ENCODE assay signal across 14 cellular contexts in the genomic region with DNA sequence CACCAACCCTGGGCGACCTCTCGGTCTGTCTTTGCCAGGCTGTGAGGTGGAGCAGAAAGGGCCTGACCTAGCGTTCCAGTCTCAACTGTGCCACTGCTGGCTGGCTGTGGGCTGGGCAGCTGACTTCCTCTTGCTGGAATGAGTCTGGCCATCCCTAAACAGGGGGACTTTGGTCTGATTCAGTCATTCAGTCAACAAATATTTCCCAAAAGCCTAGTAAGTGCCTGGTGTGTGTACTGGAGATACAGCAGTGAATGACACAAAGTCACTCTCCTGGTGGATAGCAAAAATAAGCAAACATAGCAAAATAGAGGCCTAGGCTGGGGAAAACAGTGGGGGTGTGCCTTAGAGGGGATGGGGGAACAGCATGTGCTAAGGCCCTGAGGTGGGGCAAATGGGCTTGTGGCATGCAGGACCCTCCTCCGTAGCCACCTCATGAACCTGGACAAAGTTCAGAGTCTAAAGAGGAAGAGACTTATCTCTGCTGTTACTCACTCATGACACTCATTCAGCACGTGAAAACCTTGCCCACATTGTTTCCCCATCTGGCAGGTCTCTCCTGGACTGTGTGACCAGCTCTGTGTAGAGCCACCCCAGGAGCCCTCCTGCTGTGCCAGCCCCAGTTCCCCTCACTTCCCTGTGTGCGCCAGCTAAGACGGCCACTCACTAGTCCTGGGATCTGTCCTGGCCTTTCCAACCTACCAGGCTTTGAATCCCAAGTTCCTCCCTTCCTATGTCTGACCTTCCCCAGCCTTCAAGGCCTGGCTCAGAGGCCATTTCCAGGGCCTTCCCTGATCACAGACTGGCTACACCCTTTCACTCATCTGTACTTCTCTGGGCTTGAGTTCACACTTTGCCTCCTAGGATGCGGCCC. TPM values are rescaled to one million over a fixed set of nuclear protein-coding genes. Genes with fewer than 3 reads are reported as not detected.
A peak's percentile ranks its signal among the peaks of the same experiment; 100 is the strongest.
DNase-seq lines count a peak whose midpoint lies in the region; ATAC-seq and TF ChIP-seq lines count a peak whose summit lies in the region.
"Had no signal": no experiment of that assay in that cellular context is flagged by ENCODE, and none has a peak within 500 bp of the region (broad histone marks: within the 10 kb centered on the region; RNA-seq: fewer than 3 reads in every experiment).

No MANE protein-coding gene starts in this region.

- H3K4me1 Mint-ChIP-seq in Caco-2 (ENCODE audit: low read depth, unreplicated experiment) (peaks cover 33% of the 10 kb centered on the region), neural crest cell (peaks cover 20% of the 10 kb centered on the region)
- peaks cover 47% of the 10 kb centered on the region for H3K4me1 Mint-ChIP-seq in dendritic cell treated with granulocyte-macrophage colony-stimulating factor and Interleukin-4, amounts not matched to agents 40 ng/mL and 50 ng/mL, for 4 days (ENCODE audit: low read depth)

- H3K36me3 ChIP-seq in Caco-2 (ENCODE audit: control insufficient read depth, insufficient read depth, low read length) (peaks cover 12% of the 10 kb centered on the region), ovary (no peaks in the 10 kb centered on the region)

- H3K4me1 ChIP-seq in Caco-2 (peaks cover 43% of the 10 kb centered on the region), ovary (ENCODE audit: insufficient read depth) (peaks cover 6% of the 10 kb centered on the region)

- WGBS in ovary, 3 donors: 82 to 86% (median 84%) methylated on average over 8 of the region's 8 CpGs

- ATAC-seq in HG02852 (IDR thresholded peaks at IDR 0.05; ENCODE audit: unreplicated experiment): no peak

- POLR2A ChIA-PET in Caco-2 (lab: Charles Lee): no interaction called here

- H3K36me3 Mint-ChIP-seq in Caco-2 (ENCODE audit: insufficient read depth, unreplicated experiment): peaks cover 44% of the 10 kb centered on the region
- H3K36me3 Mint-ChIP-seq in dendritic cell treated with granulocyte-macrophage colony-stimulating factor and Interleukin-4, amounts not matched to agents 40 ng/mL and 50 ng/mL, for 4 days (ENCODE audit: low read depth): peaks cover 75% of the 10 kb centered on the region
- H3K36me3 Mint-ChIP-seq in neural crest cell (ENCODE audit: low read depth): peaks cover 6% of the 10 kb centered on the region

- H3K9me3 Mint-ChIP-seq in Caco-2 (ENCODE audit: unreplicated experiment) (no peaks in the 10 kb centered on the region), neural crest cell (no peaks in the 10 kb centered on the region)
- H3K9me3 Mint-ChIP-seq in dendritic cell treated with granulocyte-macrophage colony-stimulating factor and Interleukin-4, amounts not matched to agents 40 ng/mL and 50 ng/mL, for 4 days: no peaks in the 10 kb centered on the region

- H3K4me3 Mint-ChIP-seq in Caco-2 (ENCODE audit: unreplicated experiment) (peak overlapping the region; percentile 34), neural crest cell (peak overlapping the region; percentile 52)
- no peak overlapping the region for H3K4me3 Mint-ChIP-seq in dendritic cell treated with granulocyte-macrophage colony-stimulating factor and Interleukin-4, amounts not matched to agents 40 ng/mL and 50 ng/mL, for 4 days

- no peak for TF ChIP-seq EP300 in ovary (IDR thresholded peaks at IDR 0.05)

- H3K27me3 ChIP-seq in Caco-2 (replicated peaks; ENCODE audit: control insufficient read depth, insufficient read depth, low read length) (no peaks in the 10 kb centered on the region), ovary (no peaks in the 10 kb centered on the region)

- H3K9me3 ChIP-seq in Caco-2: no peaks in the 10 kb centered on the region
- H3K9me3 ChIP-seq in ovary: no peaks in the 10 kb centered on the region

- no peak overlapping the region for H3K27ac ChIP-seq in ovary

- TF ChIP-seq CTCF in Caco-2 (IDR thresholded peaks at IDR 0.05; ENCODE audit: insufficient read depth in 1 of 2, low read depth in 1 of 2, low read length in 1 of 2, severe bottlenecking in 1 of 2, unreplicated experiment in 1 of 2) (no peak), neural crest cell (conservative IDR thresholded peaks at IDR 0.05) (no peak), ovary (IDR thresholded peaks at IDR 0.05) (no peak)

- intact Hi-C loops in Caco-2 (cut with micrococcal nuclease; ENCODE audit: unreplicated experiment): loop anchor here (1.0 kb wide), 1 partner anchor 18 kb away; no protein-coding TSS in a partner anchor
- intact Hi-C loops in dendritic cell treated with granulocyte-macrophage colony-stimulating factor and Interleukin-4, amounts not matched to agents 40 ng/mL and 50 ng/mL, for 4 days (cut with micrococcal nuclease): no loop called here
- intact Hi-C loops in ovary (cut with DNase I): no loop called here

- CTCF ChIA-PET in Caco-2 (lab: Charles Lee): no interaction called here

- no TSS peak for BruUV-seq in Caco-2 (replicated peaks; lab: Mats Ljungman, UMichigan)

- H3K27me3 Mint-ChIP-seq in Caco-2 (ENCODE audit: insufficient read depth, unreplicated experiment) (no peaks in the 10 kb centered on the region), neural crest cell (ENCODE audit: low read depth) (no peaks in the 10 kb centered on the region)
- H3K27me3 Mint-ChIP-seq in dendritic cell treated with granulocyte-macrophage colony-stimulating factor and Interleukin-4, amounts not matched to agents 40 ng/mL and 50 ng/mL, for 4 days: no peaks in the 10 kb centered on the region

- H3K4me3 ChIP-seq in Caco-2 (ENCODE audit: low read depth, low read length) (no peak overlapping the region), ovary (no peak overlapping the region)

- DNase-seq in Caco-2 (peak; percentile 71 to 72), LoVo (ENCODE audit: low spot score) (peak; percentile 38), neural crest cell (ENCODE audit: low read depth, low spot score) (no peak), ovary (no peak), D341Med (ENCODE audit: low spot score) (no peak), HCEC 1CT (no peak)
- DNase-seq: dermis blood vessel endothelial cell, DMS79, NCI-H1048, NCI-H748 treated with DMSO at 0.1 percent for 48 hours, nucleus accumbens, T-helper 1 cell had no signal

- TF ChIP-seq POLR2A in ovary (IDR thresholded peaks at IDR 0.05): no peak

- peak overlapping the region; percentile 69 for H3K27ac Mint-ChIP-seq in Caco-2 (ENCODE audit: unreplicated experiment)
- peak overlapping the region; percentile 78 for H3K27ac Mint-ChIP-seq in dendritic cell treated with granulocyte-macrophage colony-stimulating factor and Interleukin-4, amounts not matched to agents 40 ng/mL and 50 ng/mL, for 4 days
- peak overlapping the region; percentile 79 for H3K27ac Mint-ChIP-seq in neural crest cell (ENCODE audit: unreplicated experiment)

RNA-seq across cellular contexts. Expression of a gene that starts 4.7 kb away (rescaled TPM):
- total RNA-seq in Caco-2 (2022) (120 and 127 TPM in 2 replicates), neural crest cell (94.9 and 103 TPM in 2 replicates), ovary (10 to 100 TPM; 30.3 to 85.4 (median 59.4) TPM)
- 10 to 100 TPM; 53.5 to 55.4 TPM for polyA plus RNA-seq in ovary

RNA-seq across cellular contexts. Expression of a gene that starts 5.5 kb away (rescaled TPM):
- total RNA-seq in Caco-2 (2022): 202 and 217 TPM in 2 replicates
- total RNA-seq in neural crest cell: 151 and 159 TPM in 2 replicates
- total RNA-seq in ovary: 100 to 1,000 TPM in 2 of 7 donors, 10 to 100 TPM in 5; 62.9 to 150 (median 78.5) TPM
- 100 to 1,000 TPM in 1 of 2 donors, 10 to 100 TPM in 1; 98.2 to 154 TPM for polyA plus RNA-seq in ovary

RNA-seq across cellular contexts. Expression of a gene that starts 42.6 kb away (rescaled TPM):
- total RNA-seq in Caco-2 (2022) (18.6 and 20.4 TPM in 2 replicates), neural crest cell (15.4 and 16.7 TPM in 2 replicates), ovary (10 to 100 TPM; 18.1 to 26.5 (median 22.1) TPM)
- polyA plus RNA-seq in ovary: 10 to 100 TPM in 1 of 2 donors, 1 to 10 TPM in 1; 2.5 to 25.2 TPM

RNA-seq across cellular contexts. Expression of a gene that starts 52.7 kb away (rescaled TPM):
- 9.4 and 12.4 TPM in 2 replicates for total RNA-seq in Caco-2 (2022)
- total RNA-seq in neural crest cell: 1.4 and 3.3 TPM in 2 replicates
- 1 to 10 TPM; 1.6 to 6.2 (median 3.6) TPM for total RNA-seq in ovary
- polyA plus RNA-seq in ovary: 1 to 10 TPM; 1.7 to 3.5 TPM

RNA-seq across cellular contexts. Expression of a gene that starts 55.1 kb away (rescaled TPM):
- 5.6 and 6.7 TPM in 2 replicates for total RNA-seq in Caco-2 (2022)
- total RNA-seq in neural crest cell: 0.20 TPM in 1 of 2 replicates, not detected in the other
- 1 to 10 TPM in 1 of 7 donors, under 1 TPM in 4, not detected in 2; 0.25 to 1.2 (median 0.33) TPM for total RNA-seq in ovary
- under 1 TPM; 0.15 to 0.69 TPM for polyA plus RNA-seq in ovary

Comparison
In these comparisons a context has a peak if more than half of its experiments do, and no peak if none do; other contexts are left out.
1. DNase-seq: peak in Caco-2 (2 of 2) and LoVo (single experiment); none in neural crest cell (single experiment), ovary (0 of 5), D341Med (single experiment) and HCEC 1CT (single experiment).
2. Peak in every context shown above with its lines, with median percentiles within 50 percentile points of each other: H3K27ac Mint-ChIP-seq.